23 cellular contexts compared by ENCODE assay signal in the genomic region with DNA sequence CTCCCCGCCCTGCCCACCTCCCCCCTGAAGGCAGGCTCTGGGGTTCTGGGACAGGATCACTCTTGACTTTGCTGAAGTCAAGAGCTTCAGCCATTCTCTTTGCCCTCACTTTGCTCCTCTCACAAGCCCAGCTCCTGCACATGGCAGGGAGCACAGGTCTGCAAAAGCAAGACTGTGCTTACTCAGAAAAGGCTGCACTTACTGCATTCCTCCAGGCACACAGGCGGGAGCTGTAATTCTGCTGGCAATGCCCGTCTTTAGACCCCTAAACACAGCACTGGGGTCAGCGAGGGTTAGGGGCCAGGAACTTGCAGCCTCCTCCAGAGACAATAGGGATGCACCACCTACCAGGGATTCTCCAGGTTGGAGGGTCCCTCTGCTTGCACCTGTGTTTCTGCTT.
"Had no signal": no experiment of that assay in that cellular context is flagged by ENCODE, and none has a peak within 500 bp of the region (broad histone marks: within the 10 kb centered on the region; RNA-seq: fewer than 3 reads in every experiment).

No MANE protein-coding gene starts in this region.

- H3K36me3 ChIP-seq: left ventricle myocardium inferior, right atrium auricular region, tibial artery, upper lobe of right lung had no signal

- H3K4me1 ChIP-seq: left ventricle myocardium inferior, right atrium auricular region, tibial artery, upper lobe of right lung had no signal

- H3K4me3 ChIP-seq: left ventricle myocardium inferior, lung, mucosa of descending colon, right atrium auricular region, skin epidermis, testis, tibial artery, upper lobe of right lung had no signal

- H3K27me3 ChIP-seq: right atrium auricular region, testis, upper lobe of right lung had no signal

- ATAC-seq: mucosa of descending colon; naive thymus-derived CD4-positive, alpha-beta T cell; natural killer cell treated with Interleukin-12 subunit alpha and Interleukin-12 subunit beta and Interleukin-15 and Interleukin-18, amount 100 ng/mL, for 72 hours; sciatic nerve; stimulated activated memory B cell treated with anti-CD40 and anti-IgM and Interleukin-4, amounts not matched to agents 10 μg/mL and 1 μg/mL and 100 μg/mL, for 72 hours; stimulated activated naive CD8-positive, alpha-beta T cell treated with anti-CD3 and anti-CD28 coated beads, Interleukin-15, amount 100 ng/mL, for 72 hours; upper lobe of right lung had no signal

- DNase-seq: head of caudate nucleus; hypothalamus; immature natural killer cell; left ventricle myocardium inferior; midbrain; mucosa of descending colon; naive thymus-derived CD4-positive, alpha-beta T cell; nucleus accumbens; stimulated activated CD4-positive, alpha-beta T cell treated with anti-CD3 and anti-CD28 coated beads, Interleukin-12 subunit alpha, Interleukin-12 subunit beta, amount 100 ng/mL, for 4 hours; stimulated activated CD4-positive, alpha-beta T cell treated with anti-CD3 and anti-CD28 coated beads, Interleukin-15, amount 100 ng/mL, for 24 hours; stimulated activated CD4-positive, alpha-beta T cell treated with anti-CD3 and anti-CD28 coated beads, Interleukin-2, amount 100 ng/mL, for 24 hours; stimulated activated CD4-positive, alpha-beta T cell treated with anti-CD3 and anti-CD28 coated beads, Interleukin-4, amount 100 ng/mL, for 1 hour; stimulated activated naive CD4-positive, alpha-beta T cell treated with Interleukin-2 at 50 U/mL for 16 hours; stimulated activated naive CD8-positive, alpha-beta T cell treated with anti-CD3 and anti-CD28 coated beads, Interleukin-15, amount 100 ng/mL, for 72 hours; tibial artery; upper lobe of right lung had no signal

- H3K27ac ChIP-seq: left ventricle myocardium inferior, right atrium auricular region, skin epidermis, tibial artery, upper lobe of right lung had no signal

- H3K9me3 ChIP-seq: left ventricle myocardium inferior, right atrium auricular region, testis, tibial artery, upper lobe of right lung had no signal
